In the genomic region with DNA sequence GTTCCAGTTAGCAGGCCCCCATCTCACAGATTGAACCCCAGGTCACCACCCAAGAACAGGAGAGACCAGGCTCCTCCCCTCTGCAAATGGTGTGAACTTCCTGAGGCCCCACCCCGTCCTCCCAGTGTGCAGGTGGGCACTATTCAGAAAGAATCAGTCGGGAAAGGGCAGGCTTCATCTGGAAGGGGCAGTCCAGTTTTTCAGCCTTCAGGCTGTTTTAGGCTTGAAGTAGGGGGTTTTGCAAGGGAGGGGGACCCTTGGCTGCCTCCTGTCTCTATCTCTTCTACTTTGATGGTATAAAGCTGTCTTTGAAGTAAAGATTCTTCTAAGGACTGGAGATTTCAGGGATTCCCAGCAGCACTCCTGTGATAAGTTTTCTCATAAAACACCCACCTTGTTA, we compare ENCODE assay signal across 3 cellular contexts.
"Had no signal": no experiment of that assay in that cellular context is flagged by ENCODE, and none has a peak within 500 bp of the region (broad histone marks: within the 10 kb centered on the region; RNA-seq: fewer than 3 reads in every experiment).

No MANE protein-coding gene starts in this region.

- ATAC-seq: GM12878 had no signal

- DNase-seq: GDM1, GF-D8 had no signal

- H3K4me3 ChIP-seq: GM12878 had no signal
